12 cellular contexts compared by ENCODE assay signal in genomic region chr7:139362302-139362701, GRCh38. TPM values are rescaled to one million over a fixed set of nuclear protein-coding genes. Genes with fewer than 3 reads are reported as not detected.
DNase-seq lines count a peak whose midpoint lies in the region; ATAC-seq and TF ChIP-seq lines count a peak whose summit lies in the region.
"Had no signal": no experiment of that assay in that cellular context is flagged by ENCODE, and none has a peak within 500 bp of the region (broad histone marks: within the 10 kb centered on the region; RNA-seq: fewer than 3 reads in every experiment).

No MANE protein-coding gene starts in this region.

- peak overlapping the region; percentile 98 for H3K27ac Mint-ChIP-seq in CD4-positive, alpha-beta T cell
- H3K27ac Mint-ChIP-seq in activated CD8-positive, alpha-beta T cell treated with anti-CD3 and anti-CD28 coated beads, Interleukin-2, amount 10 ng/mL, durations not matched to agents 7 days and 5 days = no peak overlapping the region

- TF ChIP-seq CTCF in CD4-positive, alpha-beta T cell (IDR thresholded peaks at IDR 0.05) = no peak
- TF ChIP-seq CTCF in foreskin keratinocyte (conservative IDR thresholded peaks at IDR 0.05) = no peak

- H3K27me3 Mint-ChIP-seq in CD4-positive, alpha-beta T cell = no peaks in the 10 kb centered on the region
- no peaks in the 10 kb centered on the region for H3K27me3 Mint-ChIP-seq in activated CD8-positive, alpha-beta T cell treated with anti-CD3 and anti-CD28 coated beads, Interleukin-2, amount 10 ng/mL, durations not matched to agents 7 days and 5 days (ENCODE audit: low read depth)

- no peak overlapping the region for H3K4me3 ChIP-seq in aorta (ENCODE audit: low read length in 2 of 2)

- H3K9me3 Mint-ChIP-seq in CD4-positive, alpha-beta T cell = no peaks in the 10 kb centered on the region
- H3K9me3 Mint-ChIP-seq in activated CD8-positive, alpha-beta T cell treated with anti-CD3 and anti-CD28 coated beads, Interleukin-2, amount 10 ng/mL, durations not matched to agents 7 days and 5 days (ENCODE audit: insufficient read depth) = no peaks in the 10 kb centered on the region

- intact Hi-C loops in CD4-positive, alpha-beta T cell (cut with DNase I, micrococcal nuclease) = loop anchor here (10.0 kb wide), 2 partner anchors 52 to 812 kb away; partner anchors contain the start of gene KDM7A (in 1 of the 2)
- intact Hi-C loops in aorta (cut with DNase I) = loop anchor here in 1 of 2 donors (5.0 kb wide), 1 partner anchor 70 kb away; no protein-coding TSS in a partner anchor

- DNase-seq in CD4-positive, alpha-beta T cell = no peak
- DNase-seq in HEK293T (ENCODE audit: extremely low spot score) (peak; percentile 30), iPS-NIHi11 (ENCODE audit: low spot score) (peak; percentile 67), aorta (no peak), foreskin keratinocyte (no peak)
- no peak for DNase-seq in activated CD8-positive, alpha-beta T cell treated with anti-CD3 and anti-CD28 coated beads, Interleukin-2, amount 10 ng/mL, durations not matched to agents 7 days and 5 days
- DNase-seq: activated CD4-positive, alpha-beta T cell treated with anti-CD3 and anti-CD28 coated beads, Interleukin-2, amount 50 U/mL, for 48 hours; effector CD8-positive, alpha-beta T cell; NCI-H774; stimulated activated CD4-positive, alpha-beta T cell treated with anti-CD3 and anti-CD28 coated beads, Interleukin-2, amount 100 ng/mL, for 48 hours had no signal

- WGBS in aorta, 2 donors = 37 to 38% methylated on average over 3 of the region's 3 CpGs

- H3K36me3 ChIP-seq in aorta (ENCODE audit: control insufficient read depth in 1 of 2, insufficient read depth in 2 of 2, low read length in 1 of 2) = peaks cover 0 to 2% of the 10 kb centered on the region in 2 donors

- peaks cover 74% of the 10 kb centered on the region for H3K4me1 Mint-ChIP-seq in CD4-positive, alpha-beta T cell (ENCODE audit: low read depth)
- H3K4me1 Mint-ChIP-seq in activated CD8-positive, alpha-beta T cell treated with anti-CD3 and anti-CD28 coated beads, Interleukin-2, amount 10 ng/mL, durations not matched to agents 7 days and 5 days (ENCODE audit: low read depth) = peaks cover 46% of the 10 kb centered on the region

- CTCF ChIA-PET in CD4-positive, alpha-beta T cell (lab: Charles Lee) = no interaction called here
- CTCF ChIA-PET in HEK293T (lab: Yijun Ruan, JAX) = no interaction called here
- CTCF ChIA-PET in activated CD8-positive, alpha-beta T cell treated with anti-CD3 and anti-CD28 coated beads, Interleukin-2, amount 10 ng/mL, durations not matched to agents 7 days and 5 days (lab: Charles Lee) = interaction anchor here (0.8 kb wide), 1 partner anchor 9 kb away, joined by 3 read pairs; no protein-coding TSS in a partner anchor

- H3K36me3 Mint-ChIP-seq in CD4-positive, alpha-beta T cell (ENCODE audit: low read depth) = peaks cover 55% of the 10 kb centered on the region
- H3K36me3 Mint-ChIP-seq in activated CD8-positive, alpha-beta T cell treated with anti-CD3 and anti-CD28 coated beads, Interleukin-2, amount 10 ng/mL, durations not matched to agents 7 days and 5 days (ENCODE audit: low read depth) = peaks cover 44% of the 10 kb centered on the region

- H3K27ac ChIP-seq in CD4-positive, alpha-beta T cell (ENCODE audit: low read depth, low read length) = no peak overlapping the region
- H3K27ac ChIP-seq in aorta (ENCODE audit: low read depth in 1 of 2, low read length in 2 of 2) (no peak overlapping the region), foreskin keratinocyte (no peak overlapping the region)

- no peaks in the 10 kb centered on the region for H3K9me3 ChIP-seq in CD4-positive, alpha-beta T cell (ENCODE audit: control insufficient read depth, low read length)
- no peaks in the 10 kb centered on the region for H3K9me3 ChIP-seq in aorta (ENCODE audit: control insufficient read depth, low read length)

- H3K4me3 Mint-ChIP-seq in CD4-positive, alpha-beta T cell = no peak overlapping the region
- H3K4me3 Mint-ChIP-seq in activated CD8-positive, alpha-beta T cell treated with anti-CD3 and anti-CD28 coated beads, Interleukin-2, amount 10 ng/mL, durations not matched to agents 7 days and 5 days = peak overlapping the region; percentile 15

- no peaks in the 10 kb centered on the region for H3K27me3 ChIP-seq in CD4-positive, alpha-beta T cell (ENCODE audit: control insufficient read depth, insufficient read depth, low read length)
- H3K27me3 ChIP-seq in aorta (ENCODE audit: control insufficient read depth in 1 of 2, insufficient read depth in 2 of 2, low read length in 1 of 2) (no peaks in the 10 kb centered on the region), foreskin keratinocyte (no peaks in the 10 kb centered on the region)

- ATAC-seq in CD4-positive, alpha-beta T cell (ENCODE audit: poor library complexity) = no peak
- ATAC-seq in activated CD8-positive, alpha-beta T cell treated with anti-CD3 and anti-CD28 coated beads, Interleukin-2, amount 10 ng/mL, durations not matched to agents 7 days and 5 days = no peak
- ATAC-seq in aorta (ENCODE audit: low FRiP score) (no peak), HG02763 (IDR thresholded peaks at IDR 0.05; ENCODE audit: unreplicated experiment) (no peak), HG02884 (IDR thresholded peaks at IDR 0.05; ENCODE audit: unreplicated experiment) (no peak), foreskin keratinocyte (no peak)

- POLR2A ChIA-PET in CD4-positive, alpha-beta T cell (lab: Charles Lee) = interaction anchor here (0.8 kb wide), 1 partner anchor 10 kb away, joined by 3 read pairs; no protein-coding TSS in a partner anchor
- POLR2A ChIA-PET in HEK293T (lab: Yijun Ruan, JAX) = no interaction called here
- POLR2A ChIA-PET in activated CD8-positive, alpha-beta T cell treated with anti-CD3 and anti-CD28 coated beads, Interleukin-2, amount 10 ng/mL, durations not matched to agents 7 days and 5 days (lab: Charles Lee) = no interaction called here

- H3K4me1 ChIP-seq in aorta (ENCODE audit: control insufficient read depth in 1 of 2, insufficient read depth in 2 of 2, low read length in 2 of 2) = peaks cover 0 to 3% of the 10 kb centered on the region in 2 donors
- H3K4me1 ChIP-seq in foreskin keratinocyte = peaks cover 20% of the 10 kb centered on the region

TF ChIP-seq in HEK293T, 16 proteins besides CTCF, POLR2A, EP300 and RAD21:
- no peak for TF ChIP-seq HDGF (IDR thresholded peaks at IDR 0.05; ENCODE audit: borderline replicate concordance)
- no peak for TF ChIP-seq FOXM1 (IDR thresholded peaks at IDR 0.05; ENCODE audit: borderline replicate concordance)
- TF ChIP-seq L3MBTL2 (conservative IDR thresholded peaks at IDR 0.05) = no peak
- TF ChIP-seq CTBP1 (IDR thresholded peaks at IDR 0.05; ENCODE audit: borderline replicate concordance) = no peak
- TF ChIP-seq ARNT (IDR thresholded peaks at IDR 0.05) = no peak
- TF ChIP-seq ZNF384 (IDR thresholded peaks at IDR 0.05) = no peak
- TF ChIP-seq BHLHE40 (IDR thresholded peaks at IDR 0.05; ENCODE audit: borderline replicate concordance) = no peak
- TF ChIP-seq FOXA1 (IDR thresholded peaks at IDR 0.05) = no peak
- no peak for TF ChIP-seq LEF1 (IDR thresholded peaks at IDR 0.05; ENCODE audit: borderline replicate concordance)
- no peak for TF ChIP-seq ELF4 (IDR thresholded peaks at IDR 0.05)
- TF ChIP-seq, protein P1, sequence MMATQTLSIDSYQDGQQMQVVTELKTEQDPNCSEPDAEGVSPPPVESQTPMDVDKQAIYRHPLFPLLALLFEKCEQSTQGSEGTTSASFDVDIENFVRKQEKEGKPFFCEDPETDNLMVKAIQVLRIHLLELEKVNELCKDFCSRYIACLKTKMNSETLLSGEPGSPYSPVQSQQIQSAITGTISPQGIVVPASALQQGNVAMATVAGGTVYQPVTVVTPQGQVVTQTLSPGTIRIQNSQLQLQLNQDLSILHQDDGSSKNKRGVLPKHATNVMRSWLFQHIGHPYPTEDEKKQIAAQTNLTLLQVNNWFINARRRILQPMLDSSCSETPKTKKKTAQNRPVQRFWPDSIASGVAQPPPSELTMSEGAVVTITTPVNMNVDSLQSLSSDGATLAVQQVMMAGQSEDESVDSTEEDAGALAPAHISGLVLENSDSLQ (IDR thresholded peaks at IDR 0.05) = no peak
- no peak for TF ChIP-seq SP1 (IDR thresholded peaks at IDR 0.05)
- TF ChIP-seq NFRKB (IDR thresholded peaks at IDR 0.05) = no peak
- TF ChIP-seq TARDBP (IDR thresholded peaks at IDR 0.05) = no peak
- TF ChIP-seq FOXK2 (IDR thresholded peaks at IDR 0.05) = no peak
- no peak for TF ChIP-seq SUZ12 (IDR thresholded peaks at IDR 0.05)

RNA-seq across cellular contexts. Expression of gene LUC7L2, which starts 2.6 kb away (rescaled TPM):
- total RNA-seq in CD4-positive, alpha-beta T cell = 100 to 1,000 TPM; 177 to 194 TPM
- 100 to 1,000 TPM; 126 to 131 TPM for total RNA-seq in activated CD8-positive, alpha-beta T cell treated with anti-CD3 and anti-CD28 coated beads, Interleukin-2, amount 10 ng/mL, durations not matched to agents 7 days and 5 days
- total RNA-seq in aorta = 100 to 1,000 TPM; 103 to 121 TPM
- polyA plus RNA-seq in aorta = 10 to 100 TPM; 37.4 to 79.7 TPM
- total RNA-seq in foreskin keratinocyte = 55.3 and 67.2 TPM in 2 replicates
- 32.1 and 41.7 TPM in 2 replicates for polyA plus RNA-seq in foreskin keratinocyte

RNA-seq across cellular contexts. Expression of gene FMC1, which starts 21.2 kb away (rescaled TPM):
- 1 to 10 TPM in 1 of 2 experiments, under 1 TPM in 1; 0.89 to 1.2 TPM for total RNA-seq in CD4-positive, alpha-beta T cell
- 1 to 10 TPM; 6.4 to 6.7 TPM for total RNA-seq in activated CD8-positive, alpha-beta T cell treated with anti-CD3 and anti-CD28 coated beads, Interleukin-2, amount 10 ng/mL, durations not matched to agents 7 days and 5 days
- total RNA-seq in aorta = 1 to 10 TPM; 6.9 to 9.6 TPM
- 10 to 100 TPM; 24.4 to 28.3 TPM for polyA plus RNA-seq in aorta
- total RNA-seq in foreskin keratinocyte = 5.5 and 5.6 TPM in 2 replicates
- polyA plus RNA-seq in foreskin keratinocyte = 8.0 and 8.6 TPM in 2 replicates

Comparison
In these comparisons a context has a peak if more than half of its experiments do, and no peak if none do; other contexts are left out.
1. DNase-seq: peak in HEK293T (single experiment) and iPS-NIHi11 (single experiment); none in CD4-positive, alpha-beta T cell (0 of 10), activated CD8-positive, alpha-beta T cell treated with anti-CD3 and anti-CD28 coated beads, Interleukin-2, amount 10 ng/mL, durations not matched to agents 7 days and 5 days (single experiment), aorta (0 of 2) and foreskin keratinocyte (0 of 2).